In the genomic region with DNA sequence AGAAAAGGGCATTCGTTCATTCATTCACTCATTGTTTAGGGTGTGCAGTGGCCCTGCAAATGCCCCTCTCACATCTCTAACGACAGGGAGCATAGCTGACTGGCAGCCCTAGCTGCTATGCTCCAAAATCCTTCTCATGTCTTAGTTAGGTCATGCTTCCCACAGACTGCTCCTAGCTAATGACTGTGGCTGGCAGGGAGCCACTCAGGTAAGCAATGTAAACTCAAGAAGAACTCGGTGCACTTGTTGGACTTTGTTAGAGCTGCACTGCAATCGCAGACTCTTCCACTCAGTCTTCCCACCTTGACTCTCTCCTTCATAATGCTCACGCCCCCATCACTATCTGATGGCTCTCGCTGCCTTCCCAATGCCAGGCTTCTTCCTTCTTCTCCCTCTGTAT, we compare ENCODE assay signal across 1 cellular context.
TF ChIP-seq lines count a peak whose summit lies in the region.

No MANE protein-coding gene starts in this region.

TF ChIP-seq in GM23338, 12 proteins besides CTCF, POLR2A, EP300 and RAD21:
- TF ChIP-seq, protein P1, sequence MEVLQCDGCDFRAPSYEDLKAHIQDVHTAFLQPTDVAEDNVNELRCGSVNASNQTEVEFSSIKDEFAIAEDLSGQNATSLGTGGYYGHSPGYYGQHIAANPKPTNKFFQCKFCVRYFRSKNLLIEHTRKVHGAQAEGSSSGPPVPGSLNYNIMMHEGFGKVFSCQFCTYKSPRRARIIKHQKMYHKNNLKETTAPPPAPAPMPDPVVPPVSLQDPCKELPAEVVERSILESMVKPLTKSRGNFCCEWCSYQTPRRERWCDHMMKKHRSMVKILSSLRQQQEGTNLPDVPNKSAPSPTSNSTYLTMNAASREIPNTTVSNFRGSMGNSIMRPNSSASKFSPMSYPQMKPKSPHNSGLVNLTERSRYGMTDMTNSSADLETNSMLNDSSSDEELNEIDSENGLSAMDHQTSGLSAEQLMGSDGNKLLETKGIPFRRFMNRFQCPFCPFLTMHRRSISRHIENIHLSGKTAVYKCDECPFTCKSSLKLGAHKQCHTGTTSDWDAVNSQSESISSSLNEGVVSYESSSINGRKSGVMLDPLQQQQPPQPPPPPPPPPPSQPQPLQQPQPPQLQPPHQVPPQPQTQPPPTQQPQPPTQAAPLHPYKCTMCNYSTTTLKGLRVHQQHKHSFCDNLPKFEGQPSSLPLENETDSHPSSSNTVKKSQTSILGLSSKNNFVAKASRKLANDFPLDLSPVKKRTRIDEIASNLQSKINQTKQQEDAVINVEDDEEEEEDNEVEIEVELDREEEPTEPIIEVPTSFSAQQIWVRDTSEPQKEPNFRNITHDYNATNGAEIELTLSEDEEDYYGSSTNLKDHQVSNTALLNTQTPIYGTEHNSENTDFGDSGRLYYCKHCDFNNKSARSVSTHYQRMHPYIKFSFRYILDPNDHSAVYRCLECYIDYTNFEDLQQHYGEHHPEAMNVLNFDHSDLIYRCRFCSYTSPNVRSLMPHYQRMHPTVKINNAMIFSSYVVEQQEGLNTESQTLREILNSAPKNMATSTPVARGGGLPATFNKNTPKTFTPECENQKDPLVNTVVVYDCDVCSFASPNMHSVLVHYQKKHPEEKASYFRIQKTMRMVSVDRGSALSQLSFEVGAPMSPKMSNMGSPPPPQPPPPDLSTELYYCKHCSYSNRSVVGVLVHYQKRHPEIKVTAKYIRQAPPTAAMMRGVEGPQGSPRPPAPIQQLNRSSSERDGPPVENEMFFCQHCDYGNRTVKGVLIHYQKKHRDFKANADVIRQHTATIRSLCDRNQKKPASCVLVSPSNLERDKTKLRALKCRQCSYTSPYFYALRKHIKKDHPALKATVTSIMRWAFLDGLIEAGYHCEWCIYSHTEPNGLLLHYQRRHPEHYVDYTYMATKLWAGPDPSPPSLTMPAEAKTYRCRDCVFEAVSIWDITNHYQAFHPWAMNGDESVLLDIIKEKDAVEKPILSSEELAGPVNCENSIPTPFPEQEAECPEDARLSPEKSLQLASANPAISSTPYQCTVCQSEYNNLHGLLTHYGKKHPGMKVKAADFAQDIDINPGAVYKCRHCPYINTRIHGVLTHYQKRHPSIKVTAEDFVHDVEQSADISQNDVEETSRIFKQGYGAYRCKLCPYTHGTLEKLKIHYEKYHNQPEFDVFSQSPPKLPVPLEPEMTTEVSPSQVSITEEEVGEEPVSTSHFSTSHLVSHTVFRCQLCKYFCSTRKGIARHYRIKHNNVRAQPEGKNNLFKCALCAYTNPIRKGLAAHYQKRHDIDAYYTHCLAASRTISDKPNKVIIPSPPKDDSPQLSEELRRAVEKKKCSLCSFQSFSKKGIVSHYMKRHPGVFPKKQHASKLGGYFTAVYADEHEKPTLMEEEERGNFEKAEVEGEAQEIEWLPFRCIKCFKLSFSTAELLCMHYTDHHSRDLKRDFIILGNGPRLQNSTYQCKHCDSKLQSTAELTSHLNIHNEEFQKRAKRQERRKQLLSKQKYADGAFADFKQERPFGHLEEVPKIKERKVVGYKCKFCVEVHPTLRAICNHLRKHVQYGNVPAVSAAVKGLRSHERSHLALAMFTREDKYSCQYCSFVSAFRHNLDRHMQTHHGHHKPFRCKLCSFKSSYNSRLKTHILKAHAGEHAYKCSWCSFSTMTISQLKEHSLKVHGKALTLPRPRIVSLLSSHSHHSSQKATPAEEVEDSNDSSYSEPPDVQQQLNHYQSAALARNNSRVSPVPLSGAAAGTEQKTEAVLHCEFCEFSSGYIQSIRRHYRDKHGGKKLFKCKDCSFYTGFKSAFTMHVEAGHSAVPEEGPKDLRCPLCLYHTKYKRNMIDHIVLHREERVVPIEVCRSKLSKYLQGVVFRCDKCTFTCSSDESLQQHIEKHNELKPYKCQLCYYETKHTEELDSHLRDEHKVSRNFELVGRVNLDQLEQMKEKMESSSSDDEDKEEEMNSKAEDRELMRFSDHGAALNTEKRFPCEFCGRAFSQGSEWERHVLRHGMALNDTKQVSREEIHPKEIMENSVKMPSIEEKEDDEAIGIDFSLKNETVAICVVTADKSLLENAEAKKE (CRISPR knock-in tag; IDR thresholded peaks at IDR 0.05) = no peak
- TF ChIP-seq NANOG (IDR thresholded peaks at IDR 0.05; ENCODE audit: borderline replicate concordance) (no peak), ZNF331 (CRISPR knock-in tag; IDR thresholded peaks at IDR 0.05; ENCODE audit: low read depth) (no peak), POLR2AphosphoS5 (IDR thresholded peaks at IDR 0.05; ENCODE audit: low read depth) (no peak), CREB1 (CRISPR knock-in tag; IDR thresholded peaks at IDR 0.05; ENCODE audit: low read depth) (no peak), EZH2phosphoT487 (IDR thresholded peaks at IDR 0.05; ENCODE audit: unreplicated experiment) (no peak), EZH2 (IDR thresholded peaks at IDR 0.05; ENCODE audit: low read depth, unreplicated experiment) (no peak), JUNB (IDR thresholded peaks at IDR 0.05; ENCODE audit: unreplicated experiment) (no peak)
- TF ChIP-seq, protein P2, sequence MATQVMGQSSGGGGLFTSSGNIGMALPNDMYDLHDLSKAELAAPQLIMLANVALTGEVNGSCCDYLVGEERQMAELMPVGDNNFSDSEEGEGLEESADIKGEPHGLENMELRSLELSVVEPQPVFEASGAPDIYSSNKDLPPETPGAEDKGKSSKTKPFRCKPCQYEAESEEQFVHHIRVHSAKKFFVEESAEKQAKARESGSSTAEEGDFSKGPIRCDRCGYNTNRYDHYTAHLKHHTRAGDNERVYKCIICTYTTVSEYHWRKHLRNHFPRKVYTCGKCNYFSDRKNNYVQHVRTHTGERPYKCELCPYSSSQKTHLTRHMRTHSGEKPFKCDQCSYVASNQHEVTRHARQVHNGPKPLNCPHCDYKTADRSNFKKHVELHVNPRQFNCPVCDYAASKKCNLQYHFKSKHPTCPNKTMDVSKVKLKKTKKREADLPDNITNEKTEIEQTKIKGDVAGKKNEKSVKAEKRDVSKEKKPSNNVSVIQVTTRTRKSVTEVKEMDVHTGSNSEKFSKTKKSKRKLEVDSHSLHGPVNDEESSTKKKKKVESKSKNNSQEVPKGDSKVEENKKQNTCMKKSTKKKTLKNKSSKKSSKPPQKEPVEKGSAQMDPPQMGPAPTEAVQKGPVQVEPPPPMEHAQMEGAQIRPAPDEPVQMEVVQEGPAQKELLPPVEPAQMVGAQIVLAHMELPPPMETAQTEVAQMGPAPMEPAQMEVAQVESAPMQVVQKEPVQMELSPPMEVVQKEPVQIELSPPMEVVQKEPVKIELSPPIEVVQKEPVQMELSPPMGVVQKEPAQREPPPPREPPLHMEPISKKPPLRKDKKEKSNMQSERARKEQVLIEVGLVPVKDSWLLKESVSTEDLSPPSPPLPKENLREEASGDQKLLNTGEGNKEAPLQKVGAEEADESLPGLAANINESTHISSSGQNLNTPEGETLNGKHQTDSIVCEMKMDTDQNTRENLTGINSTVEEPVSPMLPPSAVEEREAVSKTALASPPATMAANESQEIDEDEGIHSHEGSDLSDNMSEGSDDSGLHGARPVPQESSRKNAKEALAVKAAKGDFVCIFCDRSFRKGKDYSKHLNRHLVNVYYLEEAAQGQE (IDR thresholded peaks at IDR 0.05; ENCODE audit: unreplicated experiment) = no peak
